ENCODE assay signal across 1 cellular context in the genomic region with DNA sequence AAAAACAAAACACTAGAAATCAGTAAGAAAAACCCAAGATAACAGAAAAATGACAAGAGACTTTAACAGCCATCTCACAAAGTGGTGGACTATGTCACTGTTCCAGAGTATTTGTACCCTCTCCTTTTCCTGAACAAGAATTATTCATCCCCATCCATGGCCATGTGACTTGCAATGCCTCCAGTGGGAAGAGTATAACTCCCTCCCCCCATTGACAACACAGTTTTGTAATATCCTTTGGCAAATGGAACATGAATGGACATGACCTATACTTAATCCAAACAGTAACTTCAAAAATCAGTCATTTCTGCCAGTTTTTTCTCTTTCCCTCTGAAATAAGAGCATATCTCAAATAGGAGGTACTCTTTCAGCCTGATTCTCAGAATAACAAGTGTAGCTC.
A peak's percentile ranks its signal among the peaks of the same experiment; 100 is the strongest.
TF ChIP-seq lines count a peak whose summit lies in the region.

No MANE protein-coding gene starts in this region.

TF ChIP-seq in SK-N-SH, 30 proteins besides CTCF, POLR2A, EP300 and RAD21 (continued from another document):
- TF ChIP-seq, protein P1, sequence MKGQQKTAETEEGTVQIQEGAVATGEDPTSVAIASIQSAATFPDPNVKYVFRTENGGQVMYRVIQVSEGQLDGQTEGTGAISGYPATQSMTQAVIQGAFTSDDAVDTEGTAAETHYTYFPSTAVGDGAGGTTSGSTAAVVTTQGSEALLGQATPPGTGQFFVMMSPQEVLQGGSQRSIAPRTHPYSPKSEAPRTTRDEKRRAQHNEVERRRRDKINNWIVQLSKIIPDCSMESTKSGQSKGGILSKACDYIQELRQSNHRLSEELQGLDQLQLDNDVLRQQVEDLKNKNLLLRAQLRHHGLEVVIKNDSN (IDR thresholded peaks at IDR 0.05; ENCODE audit: borderline replicate concordance, low read depth), result peak; percentile 63; the same call in 1 of the 2 replicates
- TF ChIP-seq ELF1 (IDR thresholded peaks at IDR 0.05), result no peak
- TF ChIP-seq RCOR1 (IDR thresholded peaks at IDR 0.05; ENCODE audit: low read length), result no peak
